29 cellular contexts compared by ENCODE assay signal in the genomic region with DNA sequence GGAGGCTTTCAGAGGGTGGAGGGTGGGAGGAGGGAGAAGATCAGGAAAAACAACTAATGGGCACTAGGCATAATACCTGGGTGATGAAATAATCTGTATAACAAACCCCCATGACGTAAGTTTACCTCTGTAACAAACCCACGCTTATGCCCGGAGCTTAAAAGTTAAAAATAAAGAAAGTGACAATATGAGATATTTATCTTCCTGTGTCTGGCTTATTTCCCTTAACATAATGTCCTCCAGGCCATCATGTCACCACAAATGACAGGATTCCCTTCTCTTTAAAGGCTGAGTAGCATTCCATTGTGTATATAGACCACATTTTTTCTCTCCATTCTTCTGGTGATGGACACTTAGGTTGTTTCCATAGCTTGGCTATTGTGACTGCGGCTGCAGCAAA.
"Had no signal": no experiment of that assay in that cellular context is flagged by ENCODE, and none has a peak within 500 bp of the region (broad histone marks: within the 10 kb centered on the region; RNA-seq: fewer than 3 reads in every experiment).

No MANE protein-coding gene starts in this region.

- H3K4me1 ChIP-seq: colonic mucosa, gastroesophageal sphincter had no signal

- H3K27me3 Mint-ChIP-seq: activated B cell treated with CpG ODN at 0.5 μM for 24 hours; activated CD8-positive, alpha-beta T cell treated with anti-CD3 and anti-CD28 coated beads for 36 hours had no signal

- H3K36me3 Mint-ChIP-seq: activated naive CD8-positive, alpha-beta T cell had no signal

- H3K4me3 ChIP-seq: colonic mucosa, esophagus squamous epithelium, gastroesophageal sphincter had no signal

- H3K36me3 ChIP-seq: brain microvascular endothelial cell, colonic mucosa, gastroesophageal sphincter, WERI-Rb-1 had no signal

- H3K27ac ChIP-seq: brain microvascular endothelial cell, colonic mucosa, epithelial cell of prostate, gastroesophageal sphincter, WERI-Rb-1 had no signal

- H3K9me3 Mint-ChIP-seq: activated B cell treated with CpG ODN at 0.5 μM for 24 hours; activated CD8-positive, alpha-beta T cell treated with anti-CD3 and anti-CD28 coated beads for 36 hours; activated T-cell treated with anti-CD3 and anti-CD28 coated beads, Interleukin-2, amount 50 U/mL, for 4 hours; activated T-helper 17 cell treated with anti-CD3 and anti-CD28 coated beads, Interleukin-2, amount 50 U/mL, for 72 hours; T-helper 2 cell treated with Interferon-gamma antibody and Interleukin-4, amounts not matched to agents 5 μg/mL and 100 μg/mL, for 36 hours had no signal

- H3K27me3 ChIP-seq: brain microvascular endothelial cell, colonic mucosa, esophagus squamous epithelium had no signal

- H3K27ac Mint-ChIP-seq: activated B cell treated with CpG ODN at 0.5 μM for 24 hours; activated CD8-positive, alpha-beta T cell treated with anti-CD3 and anti-CD28 coated beads for 36 hours; activated naive CD8-positive, alpha-beta T cell; activated T-helper 17 cell treated with anti-CD3 and anti-CD28 coated beads, Interleukin-2, amount 50 U/mL, for 72 hours; T-helper 17 cell; T-helper 2 cell treated with Interferon-gamma antibody and Interleukin-4, amounts not matched to agents 5 μg/mL and 100 μg/mL, for 36 hours had no signal

- DNase-seq: activated B cell treated with CpG ODN at 0.5 μM for 24 hours; activated CD4-positive, alpha-beta T cell treated with anti-CD3 and anti-CD28 coated beads for 48 hours; activated CD4-positive, alpha-beta T cell treated with anti-CD3 and anti-CD28 coated beads, Interleukin-2, amount 50 U/mL, for 1 hour; activated CD4-positive, alpha-beta T cell treated with anti-CD3 and anti-CD28 coated beads, Interleukin-2, amount 50 U/mL, for 48 hours; activated CD8-positive, alpha-beta memory T cell treated with anti-CD3 and anti-CD28 coated beads for 24 hours; activated CD8-positive, alpha-beta T cell treated with anti-CD3 and anti-CD28 coated beads for 36 hours; activated effector memory CD4-positive, alpha-beta T cell treated with Interleukin-2 at 50 U/mL for 16 hours; activated gamma-delta T cell treated with Interleukin-2 at 50 U/mL for 16 hours; activated naive CD4-positive, alpha-beta T cell treated with anti-CD3 and anti-CD28 coated beads, Interleukin-2, amount 50 U/mL, for 16 hours; activated naive CD4-positive, alpha-beta T cell treated with Interleukin-2 at 50 U/mL for 16 hours; activated T-cell treated with anti-CD3 and anti-CD28 coated beads, Interleukin-2, amount 50 U/mL, for 4 hours; amniotic stem cell; anterior cingulate cortex; brain microvascular endothelial cell; caudate nucleus; cerebellar nuclear complex; colonic mucosa; effector CD8-positive, alpha-beta T cell; esophagus squamous epithelium; foreskin melanocyte; T-helper 1 cell; T-helper 17 cell; T1000; WERI-Rb-1 had no signal

- H3K9me3 ChIP-seq: colonic mucosa, esophagus squamous epithelium had no signal

- H3K4me3 Mint-ChIP-seq: activated B cell treated with CpG ODN at 0.5 μM for 24 hours; activated CD8-positive, alpha-beta T cell treated with anti-CD3 and anti-CD28 coated beads for 36 hours; activated naive CD8-positive, alpha-beta T cell; activated T-cell treated with anti-CD3 and anti-CD28 coated beads, Interleukin-2, amount 50 U/mL, for 4 hours; activated T-helper 17 cell treated with anti-CD3 and anti-CD28 coated beads, Interleukin-2, amount 50 U/mL, for 72 hours; T-helper 17 cell; T-helper 2 cell treated with Interferon-gamma antibody and Interleukin-4, amounts not matched to agents 5 μg/mL and 100 μg/mL, for 36 hours had no signal

- H3K4me1 Mint-ChIP-seq: activated B cell treated with CpG ODN at 0.5 μM for 24 hours; activated T-helper 17 cell treated with anti-CD3 and anti-CD28 coated beads, Interleukin-2, amount 50 U/mL, for 72 hours; T-helper 17 cell had no signal
